In the genomic region with DNA sequence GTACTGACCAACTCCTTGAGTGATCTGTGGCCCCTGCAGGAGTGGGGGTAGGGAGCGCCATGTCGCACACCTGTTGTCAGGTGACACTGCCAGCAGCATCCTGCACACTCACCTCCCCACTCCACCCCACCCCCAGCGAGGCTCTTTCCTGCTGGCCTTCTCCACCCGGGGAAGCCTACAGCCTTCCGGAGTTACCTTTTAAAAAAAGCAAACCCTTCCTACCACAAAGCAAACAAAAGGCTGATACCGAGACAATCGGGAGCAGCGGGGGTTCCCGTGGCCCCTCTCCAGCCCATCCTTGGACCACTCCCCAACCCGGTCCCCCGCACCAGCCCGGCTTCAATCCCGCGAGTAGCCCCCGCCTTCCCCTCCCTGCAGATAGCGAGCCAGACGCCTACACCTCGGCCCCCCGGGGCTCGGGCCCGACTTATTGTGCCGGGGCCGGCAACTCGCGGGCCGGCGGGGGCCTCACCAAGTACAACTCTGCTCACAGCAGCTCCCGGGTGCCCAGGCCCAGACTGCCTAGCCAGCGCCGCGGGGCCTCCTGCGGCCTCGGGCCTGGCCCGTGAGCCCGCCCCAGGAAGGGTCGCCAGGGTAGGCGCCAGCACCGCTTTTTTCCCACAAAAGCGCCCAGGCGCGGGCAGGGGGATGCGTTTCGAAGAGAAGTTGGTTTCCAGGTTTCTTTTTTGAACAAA, we compare ENCODE assay signal across 8 cellular contexts. TPM values are rescaled to one million over a fixed set of nuclear protein-coding genes. Genes with fewer than 3 reads are reported as not detected.
DNase-seq lines count a peak whose midpoint lies in the region; ATAC-seq and TF ChIP-seq lines count a peak whose summit lies in the region.

No MANE protein-coding gene starts in this region.

- TF ChIP-seq CTCF in type B pancreatic cell (conservative IDR thresholded peaks at IDR 0.05) = no peak

- peak; percentile 54 to 62 for ATAC-seq in natural killer cell treated with Interleukin-12 subunit alpha and Interleukin-12 subunit beta and Interleukin-15 and Interleukin-18, amount 100 ng/mL, for 72 hours

- peak overlapping the region; percentile 66 for H3K4me3 ChIP-seq in H7 (ENCODE audit: insufficient read depth, low read depth, low read length)

- H3K9ac ChIP-seq in ES-I3 (ENCODE audit: low read depth, low read length) = peak overlapping the region; percentile 88

- H3K4me1 Mint-ChIP-seq in natural killer cell treated with Interleukin-12 subunit alpha and Interleukin-12 subunit beta and Interleukin-15 and Interleukin-18, amount 100 ng/mL, for 72 hours (ENCODE audit: low read depth in 2 of 2) = peaks cover 54 to 58% of the 10 kb centered on the region in 2 donors
- H3K4me1 Mint-ChIP-seq in type B pancreatic cell (ENCODE audit: unreplicated experiment) = peaks cover 55% of the 10 kb centered on the region

- peaks cover 11% of the 10 kb centered on the region for H3K4me1 ChIP-seq in ES-I3 (ENCODE audit: insufficient read depth, low read length)

- H3K27me3 ChIP-seq in H7 (ENCODE audit: control insufficient read depth, insufficient read depth, low read length) = peaks cover 52% of the 10 kb centered on the region

- H3K27ac ChIP-seq in epithelial cell of prostate = peak overlapping the region; percentile 88

- H3K36me3 ChIP-seq in ES-I3 (ENCODE audit: insufficient read depth, low read length) (no peaks in the 10 kb centered on the region), H7 (replicated peaks; ENCODE audit: control insufficient read depth, insufficient read depth, low read length) (no peaks in the 10 kb centered on the region)

- no peaks in the 10 kb centered on the region for H3K9me3 ChIP-seq in ES-I3 (ENCODE audit: control insufficient read depth, insufficient read depth, low read length)

- no peaks in the 10 kb centered on the region for H3K36me3 Mint-ChIP-seq in natural killer cell treated with Interleukin-12 subunit alpha and Interleukin-12 subunit beta and Interleukin-15 and Interleukin-18, amount 100 ng/mL, for 72 hours
- H3K36me3 Mint-ChIP-seq in type B pancreatic cell = peaks cover 3% of the 10 kb centered on the region

- DNase-seq in H7 (peak; percentile 84), NCI-H1105 (lab: John Stamatoyannopoulos, UW) (peak; percentile 43), epithelial cell of prostate (ENCODE audit: low read depth, low spot score) (no peak), type B pancreatic cell (ENCODE audit: extremely low spot score, unreplicated experiment) (no peak), SK-N-DZ (ENCODE audit: low spot score) (no peak)
- peak; percentile 37 for DNase-seq in activated CD4-positive, alpha-beta T cell treated with anti-CD3 and anti-CD28 coated beads, Interleukin-2, amount 50 U/mL, for 1 hour
- DNase-seq in natural killer cell treated with Interleukin-12 subunit alpha and Interleukin-12 subunit beta and Interleukin-15 and Interleukin-18, amount 100 ng/mL, for 72 hours (ENCODE audit: low spot score) = no peak

- no peaks in the 10 kb centered on the region for H3K9me3 Mint-ChIP-seq in natural killer cell treated with Interleukin-12 subunit alpha and Interleukin-12 subunit beta and Interleukin-15 and Interleukin-18, amount 100 ng/mL, for 72 hours
- no peaks in the 10 kb centered on the region for H3K9me3 Mint-ChIP-seq in type B pancreatic cell

- no peaks in the 10 kb centered on the region for H3K27me3 Mint-ChIP-seq in natural killer cell treated with Interleukin-12 subunit alpha and Interleukin-12 subunit beta and Interleukin-15 and Interleukin-18, amount 100 ng/mL, for 72 hours
- H3K27me3 Mint-ChIP-seq in type B pancreatic cell = peaks cover 7% of the 10 kb centered on the region

- H3K27ac Mint-ChIP-seq in natural killer cell treated with Interleukin-12 subunit alpha and Interleukin-12 subunit beta and Interleukin-15 and Interleukin-18, amount 100 ng/mL, for 72 hours = peak overlapping the region; percentile 74 to 91
- H3K27ac Mint-ChIP-seq in type B pancreatic cell = peak overlapping the region; percentile 82

- peak overlapping the region; percentile 86 for H3K4me3 Mint-ChIP-seq in natural killer cell treated with Interleukin-12 subunit alpha and Interleukin-12 subunit beta and Interleukin-15 and Interleukin-18, amount 100 ng/mL, for 72 hours
- peak overlapping the region; percentile 91 for H3K4me3 Mint-ChIP-seq in type B pancreatic cell

RNA-seq across cellular contexts. Expression of a gene that starts 0.7 kb away (rescaled TPM):
- 202 and 322 TPM in 2 replicates for total RNA-seq in H7 (2014; rRNA removed; shearing (Covaris generic))
- total RNA-seq in natural killer cell treated with Interleukin-12 subunit alpha and Interleukin-12 subunit beta and Interleukin-15 and Interleukin-18, amount 100 ng/mL, for 72 hours = 100 to 1,000 TPM; 163 to 252 TPM
- total RNA-seq in type B pancreatic cell (ENCODE audit: low replicate concordance) = 241 and 254 TPM in 2 replicates
- 360 and 407 TPM in 2 replicates for polyA plus RNA-seq in SK-N-DZ (2014; cell fraction: cytosol; rRNA removed)
- polyA plus RNA-seq in SK-N-DZ (2014; cell fraction: nucleus; rRNA removed) = 370 and 419 TPM in 2 replicates

RNA-seq across cellular contexts. Expression of a gene that starts 48.8 kb away (rescaled TPM):
- total RNA-seq in H7 (2014; rRNA removed; shearing (Covaris generic)) = not detected in 2 replicates
- not detected for total RNA-seq in natural killer cell treated with Interleukin-12 subunit alpha and Interleukin-12 subunit beta and Interleukin-15 and Interleukin-18, amount 100 ng/mL, for 72 hours
- total RNA-seq in type B pancreatic cell (ENCODE audit: low replicate concordance) = not detected in 2 replicates
- polyA plus RNA-seq in SK-N-DZ (2014; cell fraction: cytosol; rRNA removed) = not detected in 2 replicates
- polyA plus RNA-seq in SK-N-DZ (2014; cell fraction: nucleus; rRNA removed) = not detected in 2 replicates

RNA-seq across cellular contexts. Expression of a gene that starts 53.8 kb away (rescaled TPM):
- total RNA-seq in H7 (2014; rRNA removed; shearing (Covaris generic)) = not detected in 2 replicates
- not detected for total RNA-seq in natural killer cell treated with Interleukin-12 subunit alpha and Interleukin-12 subunit beta and Interleukin-15 and Interleukin-18, amount 100 ng/mL, for 72 hours
- total RNA-seq in type B pancreatic cell (ENCODE audit: low replicate concordance) = not detected in 2 replicates
- not detected in 2 replicates for polyA plus RNA-seq in SK-N-DZ (2014; cell fraction: cytosol; rRNA removed)
- polyA plus RNA-seq in SK-N-DZ (2014; cell fraction: nucleus; rRNA removed) = not detected in 2 replicates

Comparison
In these comparisons a context has a peak if more than half of its experiments do, and no peak if none do; other contexts are left out.
1. DNase-seq: peak in H7 (single experiment), NCI-H1105 (single experiment) and activated CD4-positive, alpha-beta T cell treated with anti-CD3 and anti-CD28 coated beads, Interleukin-2, amount 50 U/mL, for 1 hour (single experiment); none in epithelial cell of prostate (single experiment), natural killer cell treated with Interleukin-12 subunit alpha and Interleukin-12 subunit beta and Interleukin-15 and Interleukin-18, amount 100 ng/mL, for 72 hours (single experiment), type B pancreatic cell (single experiment) and SK-N-DZ (single experiment).